Comparison of ENCODE assay signal across 15 cellular contexts in the genomic region with DNA sequence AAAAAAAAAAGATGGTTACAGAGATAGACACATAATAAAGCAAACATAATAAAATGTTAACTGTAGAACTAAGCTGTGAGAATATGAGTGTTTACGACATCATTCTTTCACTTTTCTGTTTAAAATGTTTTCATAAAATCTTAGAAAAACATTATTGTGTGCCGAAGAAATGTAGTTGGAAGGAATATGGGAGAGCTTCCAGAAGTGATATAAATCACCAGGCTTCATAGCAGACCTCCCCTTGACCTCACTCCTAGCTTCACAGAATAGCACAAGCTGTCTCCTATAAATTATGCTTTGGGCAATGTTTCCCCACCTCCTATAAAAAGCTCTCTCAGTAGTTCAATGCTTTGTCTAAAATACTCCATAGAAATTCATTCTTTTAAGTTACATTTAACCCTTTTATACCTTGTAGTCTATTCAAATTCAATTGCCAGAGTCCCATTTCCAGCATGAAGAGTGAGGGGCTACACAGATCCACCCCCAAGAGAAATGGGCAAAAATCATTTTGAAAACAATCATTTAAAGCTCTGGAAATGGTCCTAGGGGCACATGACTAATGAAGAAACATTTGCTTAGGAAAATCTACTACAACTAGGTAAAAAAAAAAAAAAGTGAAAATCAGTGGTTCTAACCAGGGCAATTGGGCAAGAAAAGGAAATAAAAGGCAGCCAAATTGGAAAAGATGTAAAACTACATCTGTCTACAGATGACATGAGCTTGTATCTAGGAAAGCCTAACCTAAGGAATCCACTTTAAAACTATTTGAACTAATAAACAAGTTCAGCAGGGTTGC. TPM values are rescaled to one million over a fixed set of nuclear protein-coding genes. Genes with fewer than 3 reads are reported as not detected.
DNase-seq lines count a peak whose midpoint lies in the region; ATAC-seq and TF ChIP-seq lines count a peak whose summit lies in the region.
"Had no signal": no experiment of that assay in that cellular context is flagged by ENCODE, and none has a peak within 500 bp of the region (broad histone marks: within the 10 kb centered on the region; RNA-seq: fewer than 3 reads in every experiment).

No MANE protein-coding gene starts in this region.

- no peaks in the 10 kb centered on the region for H3K27me3 Mint-ChIP-seq in progenitor cell of endocrine pancreas
- H3K27me3 Mint-ChIP-seq: activated naive CD4-positive, alpha-beta T cell treated with anti-CD3 and anti-CD28 coated beads, Interleukin-2, amount 10 ng/mL, durations not matched to agents 7 days and 5 days had no signal

- no peaks in the 10 kb centered on the region for H3K4me1 Mint-ChIP-seq in progenitor cell of endocrine pancreas (ENCODE audit: low read depth)
- H3K4me1 Mint-ChIP-seq: activated naive CD4-positive, alpha-beta T cell treated with anti-CD3 and anti-CD28 coated beads, Interleukin-2, amount 10 ng/mL, durations not matched to agents 7 days and 5 days had no signal

- H3K4me1 ChIP-seq in rectal smooth muscle tissue (ENCODE audit: control insufficient read depth, insufficient read depth, low read length): peaks cover 9% of the 10 kb centered on the region
- H3K4me1 ChIP-seq in lower lobe of right lung: no peaks in the 10 kb centered on the region
- H3K4me1 ChIP-seq: BLaER1 had no signal

- DNase-seq in COLO829 (ENCODE audit: low spot score): peak; percentile 6
- peak; percentile 10 for DNase-seq in RPMI7951 (ENCODE audit: low read depth)
- DNase-seq in fibroblast of the aortic adventitia (ENCODE audit: low read depth): peak; percentile 92
- DNase-seq in progenitor cell of endocrine pancreas (ENCODE audit: low spot score, unreplicated experiment): no peak
- DNase-seq in lower lobe of right lung: no peak
- no peak for DNase-seq in OCI-M2 (lab: John Stamatoyannopoulos, UW; ENCODE audit: unreplicated experiment)
- DNase-seq: activated naive CD4-positive, alpha-beta T cell treated with anti-CD3 and anti-CD28 coated beads, Interleukin-2, amount 10 ng/mL, durations not matched to agents 7 days and 5 days; NCI-H2029; Right ventricle myocardium superior; stimulated activated CD4-positive, alpha-beta T cell treated with anti-CD3 and anti-CD28 coated beads, Interleukin-2, amount 100 ng/mL, for 24 hours had no signal

- peaks cover 34% of the 10 kb centered on the region for H3K9me3 Mint-ChIP-seq in progenitor cell of endocrine pancreas (ENCODE audit: low read depth)

- intact Hi-C loops in lower lobe of right lung (cut with DNase I): no loop called here

- peaks cover 30% of the 10 kb centered on the region for H3K36me3 Mint-ChIP-seq in progenitor cell of endocrine pancreas (ENCODE audit: insufficient read depth)

- ATAC-seq in HG03521 (IDR thresholded peaks at IDR 0.05; ENCODE audit: unreplicated experiment) (no peak), lower lobe of right lung (no peak)
- ATAC-seq: left lobe of liver had no signal

- H3K27ac Mint-ChIP-seq in progenitor cell of endocrine pancreas: no peak overlapping the region
- H3K27ac Mint-ChIP-seq: activated naive CD4-positive, alpha-beta T cell treated with anti-CD3 and anti-CD28 coated beads, Interleukin-2, amount 10 ng/mL, durations not matched to agents 7 days and 5 days had no signal

- H3K9me3 ChIP-seq in lower lobe of right lung: peaks cover 11% of the 10 kb centered on the region
- H3K9me3 ChIP-seq: neutrophil had no signal

- no peak overlapping the region for H3K4me3 ChIP-seq in fibroblast of the aortic adventitia (ENCODE audit: low read depth, low read length)
- H3K4me3 ChIP-seq in rectal smooth muscle tissue (ENCODE audit: low read length): no peak overlapping the region
- H3K4me3 ChIP-seq in lower lobe of right lung: no peak overlapping the region
- H3K4me3 ChIP-seq: BLaER1 had no signal

- no peaks in the 10 kb centered on the region for H3K27me3 ChIP-seq in rectal smooth muscle tissue (ENCODE audit: control insufficient read depth, insufficient read depth, low read length)
- no peaks in the 10 kb centered on the region for H3K27me3 ChIP-seq in lower lobe of right lung (ENCODE audit: low read depth)
- H3K27me3 ChIP-seq: BLaER1, neutrophil had no signal

- no peak overlapping the region for H3K4me3 Mint-ChIP-seq in progenitor cell of endocrine pancreas (ENCODE audit: low read depth)
- H3K4me3 Mint-ChIP-seq: activated naive CD4-positive, alpha-beta T cell treated with anti-CD3 and anti-CD28 coated beads, Interleukin-2, amount 10 ng/mL, durations not matched to agents 7 days and 5 days had no signal

- no peak overlapping the region for H3K9ac ChIP-seq in rectal smooth muscle tissue (ENCODE audit: low read length)
- H3K9ac ChIP-seq: BLaER1 had no signal

- TF ChIP-seq CTCF in fibroblast of the aortic adventitia (IDR thresholded peaks at IDR 0.05; ENCODE audit: insufficient read depth, low read length): no peak
- TF ChIP-seq CTCF in progenitor cell of endocrine pancreas (IDR thresholded peaks at IDR 0.05; ENCODE audit: unreplicated experiment): no peak
- no peak for TF ChIP-seq CTCF in lower lobe of right lung (IDR thresholded peaks at IDR 0.05)

- peak overlapping the region; percentile 8 for H3K27ac ChIP-seq in rectal smooth muscle tissue (ENCODE audit: low read depth, low read length)
- H3K27ac ChIP-seq in lower lobe of right lung: no peak overlapping the region
- H3K27ac ChIP-seq: BLaER1, neutrophil had no signal

- H3K36me3 ChIP-seq in rectal smooth muscle tissue (ENCODE audit: control insufficient read depth, insufficient read depth, low read length) (no peaks in the 10 kb centered on the region), lower lobe of right lung (no peaks in the 10 kb centered on the region)
- H3K36me3 ChIP-seq: neutrophil had no signal

RNA-seq across cellular contexts. Expression of a gene that starts 9.6 kb away (rescaled TPM):
- total RNA-seq in RPMI7951 (2014; rRNA removed; shearing (Covaris generic)): under 0.01 TPM in 2 replicates
- total RNA-seq in fibroblast of the aortic adventitia (ENCODE audit: low replicate concordance) (0.45 and 0.65 TPM in 2 replicates), progenitor cell of endocrine pancreas (0.82 and 0.98 TPM in 2 replicates), lower lobe of right lung (0.21 TPM)

Comparison
In these comparisons a context has a peak if more than half of its experiments do, and no peak if none do; other contexts are left out.
1. DNase-seq: peak in COLO829 (single experiment), RPMI7951 (single experiment) and fibroblast of the aortic adventitia (single experiment); none in progenitor cell of endocrine pancreas (single experiment), lower lobe of right lung (single experiment) and OCI-M2 (single experiment).